Comparison of ENCODE assay signal across 10 cellular contexts in the genomic region with DNA sequence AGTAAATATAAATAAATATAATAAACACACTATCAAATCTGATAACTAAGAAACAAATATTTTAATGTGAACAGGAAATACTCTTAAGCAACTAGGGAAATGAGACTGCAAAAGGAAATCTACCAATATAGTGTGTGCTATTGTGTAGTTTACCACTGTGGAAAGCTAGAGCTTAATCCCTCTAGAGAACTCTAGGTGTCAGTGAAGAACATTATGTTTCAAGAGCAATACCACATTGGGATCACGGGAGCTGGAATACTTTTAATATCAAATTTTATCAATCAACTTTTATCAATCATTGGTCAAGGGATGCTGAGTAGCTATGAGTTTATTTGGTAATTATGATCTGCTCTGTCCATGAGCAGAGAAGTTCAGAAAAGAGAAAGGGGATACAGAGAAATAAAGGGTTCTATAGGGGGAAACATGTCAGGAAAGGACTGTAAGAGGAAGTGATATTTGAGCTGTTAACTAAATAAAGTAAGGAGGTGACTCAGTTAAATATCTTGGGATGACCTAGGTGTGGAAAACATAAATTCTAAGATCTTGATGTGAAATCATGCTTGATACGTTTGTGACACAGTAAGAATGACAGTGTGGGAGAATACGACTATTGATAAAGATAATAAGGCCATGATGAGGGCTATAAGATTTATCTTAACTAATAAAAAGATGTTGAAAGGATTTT.
DNase-seq lines count a peak whose midpoint lies in the region; ATAC-seq and TF ChIP-seq lines count a peak whose summit lies in the region.
"Had no signal": no experiment of that assay in that cellular context is flagged by ENCODE, and none has a peak within 500 bp of the region (broad histone marks: within the 10 kb centered on the region; RNA-seq: fewer than 3 reads in every experiment).

No MANE protein-coding gene starts in this region.

- H3K4me3 ChIP-seq in AG10803 (ENCODE audit: low read length), result no peak overlapping the region
- H3K4me3 ChIP-seq: SJSA1 had no signal

- no peaks in the 10 kb centered on the region for H3K27me3 Mint-ChIP-seq in WTC11 (ENCODE audit: low read depth)

- no peaks in the 10 kb centered on the region for H3K36me3 Mint-ChIP-seq in WTC11
- H3K36me3 Mint-ChIP-seq: activated naive CD8-positive, alpha-beta T cell treated with anti-CD3 and anti-CD28 coated beads for 36 hours had no signal

- H3K27ac Mint-ChIP-seq in WTC11, result no peak overlapping the region
- H3K27ac Mint-ChIP-seq: activated naive CD8-positive, alpha-beta T cell treated with anti-CD3 and anti-CD28 coated beads for 36 hours had no signal

- ATAC-seq in WTC11, result peak; percentile 83
- ATAC-seq in GM21447 (IDR thresholded peaks at IDR 0.05; ENCODE audit: unreplicated experiment), result no peak
- no peak for ATAC-seq in HG02840 (IDR thresholded peaks at IDR 0.05; ENCODE audit: low FRiP score, unreplicated experiment)

- DNase-seq in AG10803 (ENCODE audit: low read depth) (peak; percentile 30), Kasumi-1 (lab: John Stamatoyannopoulos, UW) (peak; percentile 50 to 53), WTC11 (ENCODE audit: low spot score) (no peak), kidney tubule cell (ENCODE audit: low spot score) (peak; percentile 42), superior temporal gyrus (ENCODE audit: extremely low spot score) (no peak), COLO668 (lab: John Stamatoyannopoulos, UW; ENCODE audit: unreplicated experiment) (no peak)
- DNase-seq: activated naive CD8-positive, alpha-beta T cell treated with anti-CD3 and anti-CD28 coated beads for 36 hours had no signal

- H3K4me1 Mint-ChIP-seq in WTC11, result no peaks in the 10 kb centered on the region
- H3K4me1 Mint-ChIP-seq: activated naive CD8-positive, alpha-beta T cell treated with anti-CD3 and anti-CD28 coated beads for 36 hours had no signal

- H3K4me3 Mint-ChIP-seq in WTC11, result no peak overlapping the region
- H3K4me3 Mint-ChIP-seq: activated naive CD8-positive, alpha-beta T cell treated with anti-CD3 and anti-CD28 coated beads for 36 hours had no signal

- peak; percentile 58 for TF ChIP-seq CTCF in AG10803 (conservative IDR thresholded peaks at IDR 0.05; ENCODE audit: low read length)
- no peak for TF ChIP-seq CTCF in WTC11 (IDR thresholded peaks at IDR 0.05)

- CTCF ChIA-PET in WTC11 (lab: Charles Lee), result interaction anchor here (0.6 to 1.3 kb wide), 6 partner anchors 9 to 552 kb away, joined by 3 to 4 read pairs (median 3); no protein-coding TSS in a partner anchor

- peaks cover 6% of the 10 kb centered on the region for H3K9me3 Mint-ChIP-seq in WTC11
- H3K9me3 Mint-ChIP-seq: activated naive CD8-positive, alpha-beta T cell treated with anti-CD3 and anti-CD28 coated beads for 36 hours had no signal

- POLR2A ChIA-PET in WTC11 (lab: Charles Lee), result interaction anchor here (0.8 kb wide), 1 partner anchor 762 kb away, joined by 3 read pairs; a partner anchor contains a TSS

TF ChIP-seq in WTC11, 78 proteins besides CTCF, POLR2A, EP300 and RAD21:
- TF ChIP-seq TEAD1 (CRISPR knock-in tag; IDR thresholded peaks at IDR 0.05), result no peak

Comparison
In these comparisons a context has a peak if more than half of its experiments do, and no peak if none do; other contexts are left out.
1. DNase-seq: peak in AG10803 (single experiment), Kasumi-1 (2 of 2) and kidney tubule cell (single experiment); none in WTC11 (single experiment), superior temporal gyrus (single experiment) and COLO668 (single experiment).